ENCODE assay signal across 12 cellular contexts in genomic region chr12:124765571-124766489, GRCh38.
DNase-seq lines count a peak whose midpoint lies in the region; ATAC-seq and TF ChIP-seq lines count a peak whose summit lies in the region.
"Had no signal": no experiment of that assay in that cellular context is flagged by ENCODE, and none has a peak within 500 bp of the region (broad histone marks: within the 10 kb centered on the region; RNA-seq: fewer than 3 reads in every experiment).

No MANE protein-coding gene starts in this region.

- peak; percentile 64 for ATAC-seq in left ventricle myocardium superior
- ATAC-seq in gastrocnemius medialis, result peak; percentile 70 to 80
- no peak for ATAC-seq in GM21786 (IDR thresholded peaks at IDR 0.05; ENCODE audit: unreplicated experiment)
- ATAC-seq in effector memory CD8-positive, alpha-beta T cell (replicated peaks), result no peak
- ATAC-seq: stimulated activated effector memory CD8-positive, alpha-beta T cell treated with anti-CD3 and anti-CD28 coated beads, Interleukin-12 subunit alpha, Interleukin-12 subunit beta, amount 100 ng/mL, for 72 hours had no signal

- peaks cover 4 to 29% of the 10 kb centered on the region in 2 donors for H3K27me3 Mint-ChIP-seq in effector memory CD8-positive, alpha-beta T cell

- peaks cover 5% of the 10 kb centered on the region for H3K27me3 ChIP-seq in AG04450 (ENCODE audit: control insufficient read depth, insufficient read depth, low read length)
- no peaks in the 10 kb centered on the region for H3K27me3 ChIP-seq in gastrocnemius medialis
- H3K27me3 ChIP-seq: neural progenitor cell had no signal

- DNase-seq in AG04450 (ENCODE audit: low read depth, low spot score), result no peak
- peak; percentile 58 for DNase-seq in amniotic epithelial cell (ENCODE audit: low read depth)
- DNase-seq in left ventricle myocardium superior, result peak; percentile 54
- DNase-seq in gastrocnemius medialis, result peak in 1 of 2 donors; percentile 44
- DNase-seq in A172 (ENCODE audit: low spot score), result no peak
- no peak for DNase-seq in effector memory CD8-positive, alpha-beta T cell
- DNase-seq in NCI-H510A (lab: John Stamatoyannopoulos, UW), result no peak
- DNase-seq: immature natural killer cell, SHP77 treated with DMSO at 0.1 percent for 48 hours had no signal

- no peak overlapping the region for H3K4me3 ChIP-seq in AG04450 (ENCODE audit: low read depth, low read length)
- no peak overlapping the region for H3K4me3 ChIP-seq in gastrocnemius medialis
- H3K4me3 ChIP-seq: neural progenitor cell had no signal

- H3K27ac ChIP-seq in AG04450 (ENCODE audit: low read depth, low read length) (peak overlapping the region; percentile 69), gastrocnemius medialis (peak overlapping the region; percentile 80 to 86 (median 84))
- H3K27ac ChIP-seq: neural progenitor cell had no signal

- no peak for TF ChIP-seq CTCF in AG04450 (IDR thresholded peaks at IDR 0.05; ENCODE audit: low read depth, low read length)
- TF ChIP-seq CTCF in gastrocnemius medialis (IDR thresholded peaks at IDR 0.05 in 4 of 5, conservative IDR thresholded peaks at IDR 0.05 in 1 of 5), result no peak

- in situ Hi-C loops in gastrocnemius medialis (cut with MboI; ENCODE audit: low sequenced_read_pairs in 4 of 4), result loop anchor here (5.0 to 25.0 kb wide), 9 partner anchors 191 to 734 kb away; no protein-coding TSS in a partner anchor

- no peaks in the 10 kb centered on the region for H3K9me3 ChIP-seq in AG04450 (ENCODE audit: control insufficient read depth, insufficient read depth, low read length)
- no peaks in the 10 kb centered on the region for H3K9me3 ChIP-seq in gastrocnemius medialis

- no peaks in the 10 kb centered on the region for H3K36me3 ChIP-seq in gastrocnemius medialis
- H3K36me3 ChIP-seq: neural progenitor cell had no signal

- intact Hi-C loops in left ventricle myocardium superior (cut with micrococcal nuclease) (loop anchor here (5.0 to 10.0 kb wide), 3 partner anchors 71 to 714 kb away; partner anchors contain the start of gene NCOR2), gastrocnemius medialis (cut with DNase I; ENCODE audit: low total_unique reads) (loop anchor here (2.0 to 10.0 kb wide), 4 partner anchors 25 to 309 kb away; no protein-coding TSS in a partner anchor)

- H3K36me3 Mint-ChIP-seq in effector memory CD8-positive, alpha-beta T cell (ENCODE audit: insufficient read depth), result peaks cover 18% of the 10 kb centered on the region
- H3K36me3 Mint-ChIP-seq: neural progenitor cell had no signal

- POLR2A ChIA-PET in AG04450 (lab: Yijun Ruan, JAX), result interaction anchor here (0.6 to 2.1 kb wide), 11 partner anchors 11 to 386 kb away, joined by 3 to 9 read pairs (median 5); partner anchors contain the start of genes NCOR2 and UBC

- CTCF ChIA-PET in AG04450 (lab: Charles Lee), result interaction anchor here (0.6 to 4.7 kb wide), 36 partner anchors 11 to 767 kb away, joined by 3 to 28 read pairs (median 4); partner anchors contain the start of gene NCOR2

- no peak overlapping the region for H3K4me3 Mint-ChIP-seq in effector memory CD8-positive, alpha-beta T cell
- H3K4me3 Mint-ChIP-seq: immature natural killer cell; neural progenitor cell; stimulated activated effector memory CD8-positive, alpha-beta T cell treated with anti-CD3 and anti-CD28 coated beads, Interleukin-12 subunit alpha, Interleukin-12 subunit beta, amount 100 ng/mL, for 72 hours had no signal

- no peak overlapping the region for H3K27ac Mint-ChIP-seq in effector memory CD8-positive, alpha-beta T cell
- H3K27ac Mint-ChIP-seq: neural progenitor cell had no signal

- peaks cover 0 to 7% of the 10 kb centered on the region in 2 donors for H3K9me3 Mint-ChIP-seq in effector memory CD8-positive, alpha-beta T cell

- peaks cover 41 to 43% of the 10 kb centered on the region in 2 donors for H3K4me1 ChIP-seq in gastrocnemius medialis
- H3K4me1 ChIP-seq: neural progenitor cell had no signal

- peaks cover 15 to 16% of the 10 kb centered on the region in 2 donors for H3K4me1 Mint-ChIP-seq in effector memory CD8-positive, alpha-beta T cell (ENCODE audit: low read depth in 2 of 2)

- TF ChIP-seq POLR2A in gastrocnemius medialis (IDR thresholded peaks at IDR 0.05), result no peak

Comparison
In these comparisons a context has a peak if more than half of its experiments do, and no peak if none do; other contexts are left out.
1. DNase-seq: peak in amniotic epithelial cell (single experiment) and left ventricle myocardium superior (single experiment); none in AG04450 (single experiment), A172 (single experiment), effector memory CD8-positive, alpha-beta T cell (0 of 3) and NCI-H510A (single experiment).
2. ATAC-seq: peak in left ventricle myocardium superior (single experiment) and gastrocnemius medialis (2 of 2); none in GM21786 (single experiment) and effector memory CD8-positive, alpha-beta T cell (single experiment).